ENCODE assay signal across 18 cellular contexts in genomic region chr12:22657538-22657937, GRCh38. TPM values are rescaled to one million over a fixed set of nuclear protein-coding genes. Genes with fewer than 3 reads are reported as not detected.
DNase-seq lines count a peak whose midpoint lies in the region; ATAC-seq and TF ChIP-seq lines count a peak whose summit lies in the region.
"Had no signal": no experiment of that assay in that cellular context is flagged by ENCODE, and none has a peak within 500 bp of the region (broad histone marks: within the 10 kb centered on the region; RNA-seq: fewer than 3 reads in every experiment).

No MANE protein-coding gene starts in this region.

- H3K9me3 ChIP-seq in tibial artery (no peaks in the 10 kb centered on the region), A673 (ENCODE audit: low read depth, low read length, poor library complexity, severe bottlenecking) (no peaks in the 10 kb centered on the region)
- H3K9me3 ChIP-seq: heart right ventricle, pancreas, Peyer's patch had no signal

- ATAC-seq in activated CD4-positive, alpha-beta T cell treated with anti-CD3 and anti-CD28 coated beads for 36 hours = peak; percentile 68
- ATAC-seq: heart right ventricle, left cardiac atrium, pancreas had no signal

- H3K27ac ChIP-seq in epithelial cell of prostate (peak overlapping the region; percentile 57), tibial artery (no peak overlapping the region), A673 (ENCODE audit: low read depth, low read length, poor library complexity, severe bottlenecking) (no peak overlapping the region)
- H3K27ac ChIP-seq: heart right ventricle, pancreas, Peyer's patch, WERI-Rb-1 had no signal

- H3K4me3 Mint-ChIP-seq in activated CD4-positive, alpha-beta T cell treated with anti-CD3 and anti-CD28 coated beads for 36 hours = no peak overlapping the region
- H3K4me3 Mint-ChIP-seq: activated naive CD8-positive, alpha-beta T cell treated with anti-CD3 and anti-CD28 coated beads, Interleukin-2, amount 10 ng/mL, durations not matched to agents 7 days and 5 days had no signal

- H3K4me1 ChIP-seq in tibial artery (peaks cover 0 to 13% (median 5%) of the 10 kb centered on the region in 4 donors), A673 (ENCODE audit: insufficient read depth, low read length, poor library complexity, severe bottlenecking) (peaks cover 12% of the 10 kb centered on the region)
- H3K4me1 ChIP-seq: pancreas, Peyer's patch had no signal

- no peaks in the 10 kb centered on the region for H3K9me3 Mint-ChIP-seq in activated CD4-positive, alpha-beta T cell treated with anti-CD3 and anti-CD28 coated beads for 36 hours (ENCODE audit: low read depth)
- H3K9me3 Mint-ChIP-seq: activated naive CD8-positive, alpha-beta T cell treated with anti-CD3 and anti-CD28 coated beads, Interleukin-2, amount 10 ng/mL, durations not matched to agents 7 days and 5 days; CD4-positive, alpha-beta memory T cell had no signal

- intact Hi-C loops in activated CD4-positive, alpha-beta T cell treated with anti-CD3 and anti-CD28 coated beads for 36 hours (cut with DNase I, micrococcal nuclease) = no loop called here
- intact Hi-C loops in tibial artery (cut with DNase I; ENCODE audit: low total_unique reads) (no loop called here), A673 (cut with micrococcal nuclease; ENCODE audit: unreplicated experiment) (no loop called here)

- no peak overlapping the region for H3K4me3 ChIP-seq in skeletal muscle cell (ENCODE audit: low read depth, low read length)
- no peak overlapping the region for H3K4me3 ChIP-seq in tibial artery
- no peak overlapping the region for H3K4me3 ChIP-seq in A673 (ENCODE audit: low read depth, low read length, poor library complexity, severe bottlenecking)
- H3K4me3 ChIP-seq: heart right ventricle, pancreas, Peyer's patch had no signal

- H3K36me3 Mint-ChIP-seq in activated CD4-positive, alpha-beta T cell treated with anti-CD3 and anti-CD28 coated beads for 36 hours (ENCODE audit: low read depth) = peaks cover 25% of the 10 kb centered on the region

- no peaks in the 10 kb centered on the region for H3K27me3 Mint-ChIP-seq in activated CD4-positive, alpha-beta T cell treated with anti-CD3 and anti-CD28 coated beads for 36 hours
- H3K27me3 Mint-ChIP-seq: activated naive CD8-positive, alpha-beta T cell treated with anti-CD3 and anti-CD28 coated beads, Interleukin-2, amount 10 ng/mL, durations not matched to agents 7 days and 5 days; CD4-positive, alpha-beta memory T cell had no signal

- peaks cover 36% of the 10 kb centered on the region for H3K4me1 Mint-ChIP-seq in activated CD4-positive, alpha-beta T cell treated with anti-CD3 and anti-CD28 coated beads for 36 hours

- H3K27me3 ChIP-seq in tibial artery (no peaks in the 10 kb centered on the region), A673 (replicated peaks; ENCODE audit: insufficient read depth, low read depth, low read length, poor library complexity) (no peaks in the 10 kb centered on the region)
- H3K27me3 ChIP-seq: heart right ventricle, pancreas, Peyer's patch had no signal

- no peak for TF ChIP-seq CTCF in tibial artery (IDR thresholded peaks at IDR 0.05)
- TF ChIP-seq CTCF in A673 (conservative IDR thresholded peaks at IDR 0.05; ENCODE audit: low read depth, low read length) = no peak

- peaks cover 0 to 7% (median 7%) of the 10 kb centered on the region in 3 donors for H3K36me3 ChIP-seq in tibial artery
- peaks cover 12% of the 10 kb centered on the region for H3K36me3 ChIP-seq in A673 (ENCODE audit: insufficient read depth, low read length, poor library complexity, severe bottlenecking)
- H3K36me3 ChIP-seq: pancreas had no signal

- no TSS peak for BruUV-seq in A673 (replicated peaks; lab: Mats Ljungman, UMichigan)

- no peak overlapping the region for H3K27ac Mint-ChIP-seq in activated CD4-positive, alpha-beta T cell treated with anti-CD3 and anti-CD28 coated beads for 36 hours

- CTCF ChIA-PET in activated CD4-positive, alpha-beta T cell treated with anti-CD3 and anti-CD28 coated beads for 36 hours (lab: Charles Lee) = interaction anchor here (0.7 to 1.3 kb wide), 4 partner anchors 27 to 150 kb away, joined by 3 to 4 read pairs (median 4); partner anchors contain the start of gene ETNK1
- CTCF ChIA-PET in A673 (lab: Charles Lee) = no interaction called here

- DNase-seq in activated CD4-positive, alpha-beta T cell treated with anti-CD3 and anti-CD28 coated beads for 36 hours = no peak
- no peak for DNase-seq in activated CD4-positive, alpha-beta T cell treated with anti-CD3 and anti-CD28 coated beads, Interleukin-2, amount 50 U/mL, for 1 hour
- DNase-seq in M059J (ENCODE audit: low read depth) = peak; percentile 7
- peak; percentile 6 for DNase-seq in epithelial cell of prostate (ENCODE audit: low read depth, low spot score)
- DNase-seq in skeletal muscle cell (ENCODE audit: low read depth) = peak; percentile 39
- DNase-seq in tibial artery = no peak
- DNase-seq in A673 (ENCODE audit: low spot score) = no peak
- DNase-seq in NCI-H345 (lab: John Stamatoyannopoulos, UW) = no peak
- DNase-seq: activated naive CD8-positive, alpha-beta T cell treated with anti-CD3 and anti-CD28 coated beads, Interleukin-2, amount 10 ng/mL, durations not matched to agents 7 days and 5 days; CD4-positive, alpha-beta memory T cell; heart right ventricle; left cardiac atrium; NCI-H187 treated with DMSO at 0.1 percent for 48 hours; pancreas; Peyer's patch; stimulated activated CD4-positive, alpha-beta T cell treated with anti-CD3 and anti-CD28 coated beads, Interleukin-12 subunit alpha, Interleukin-12 subunit beta, amount 100 ng/mL, for 4 hours; substantia nigra; WERI-Rb-1 had no signal

- POLR2A ChIA-PET in activated CD4-positive, alpha-beta T cell treated with anti-CD3 and anti-CD28 coated beads for 36 hours (lab: Charles Lee) = interaction anchor here (1.2 kb wide), 1 partner anchor 33 kb away, joined by 5 read pairs; the partner anchor contains the start of gene ETNK1
- POLR2A ChIA-PET in A673 (lab: Charles Lee; ENCODE audit: low non-redundant PET) = no interaction called here

RNA-seq across cellular contexts. Expression of gene ETNK1, which starts 32.6 kb away (rescaled TPM):
- total RNA-seq in activated CD4-positive, alpha-beta T cell treated with anti-CD3 and anti-CD28 coated beads for 36 hours = 10 to 100 TPM; 38.6 to 62.1 TPM
- 12.1 and 21.9 TPM in 2 replicates for total RNA-seq in M059J (2014; rRNA removed; shearing (Covaris generic))
- 77.8 and 90.4 TPM in 2 replicates for total RNA-seq in A673 (2021)

Comparison
In these comparisons a context has a peak if more than half of its experiments do, and no peak if none do; other contexts are left out.
1. DNase-seq: peak in M059J (single experiment), epithelial cell of prostate (single experiment) and skeletal muscle cell (single experiment); none in activated CD4-positive, alpha-beta T cell treated with anti-CD3 and anti-CD28 coated beads for 36 hours (single experiment), activated CD4-positive, alpha-beta T cell treated with anti-CD3 and anti-CD28 coated beads, Interleukin-2, amount 50 U/mL, for 1 hour (single experiment), tibial artery (0 of 2), A673 (single experiment) and NCI-H345 (single experiment).